In the genomic region with DNA sequence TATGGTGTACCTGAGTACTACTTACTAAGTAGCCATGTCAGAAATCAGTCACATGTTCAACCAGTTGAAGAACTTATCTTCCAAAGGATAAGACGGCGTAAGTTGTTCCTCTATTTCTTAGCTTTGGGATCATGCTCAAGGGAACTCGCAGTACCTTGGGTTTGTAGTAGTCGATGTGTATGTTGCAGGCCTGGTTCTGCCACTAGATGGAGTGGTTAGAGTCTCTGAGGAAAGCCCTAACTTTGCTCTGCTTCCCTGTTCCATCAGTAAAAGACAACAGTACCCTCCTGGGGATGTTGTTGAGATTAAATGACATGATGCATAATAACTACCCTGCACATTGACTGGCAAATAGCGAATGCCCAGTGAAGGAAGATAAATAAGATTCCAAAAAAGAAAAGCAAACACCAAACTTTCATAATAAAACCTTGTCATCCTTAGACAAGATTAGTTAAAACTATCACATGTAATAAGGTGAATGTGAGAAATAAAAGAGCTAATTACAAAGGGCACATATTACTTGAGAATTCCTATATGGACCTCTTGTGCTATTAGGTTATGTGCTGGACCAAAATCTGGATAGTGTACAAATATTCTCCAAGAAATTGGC, we compare ENCODE assay signal across 8 cellular contexts.
DNase-seq lines count a peak whose midpoint lies in the region; ATAC-seq, FAIRE-seq and TF ChIP-seq lines count a peak whose summit lies in the region.

No MANE protein-coding gene starts in this region.

- no peak for ATAC-seq in HG03442 (IDR thresholded peaks at IDR 0.05; ENCODE audit: unreplicated experiment)
- no peak for ATAC-seq in HG02981 (IDR thresholded peaks at IDR 0.05; ENCODE audit: unreplicated experiment)
- no peak for ATAC-seq in stimulated activated naive B cell treated with anti-CD40 and anti-IgM and Interleukin-4, amounts not matched to agents 10 μg/mL and 1 μg/mL and 100 μg/mL, for 72 hours (replicated peaks)

- no peaks in the 10 kb centered on the region for H3K9me3 Mint-ChIP-seq in stimulated activated naive B cell treated with anti-CD40 and anti-IgM and Interleukin-4, amounts not matched to agents 10 μg/mL and 1 μg/mL and 100 μg/mL, for 72 hours

- no peaks in the 10 kb centered on the region for H3K4me1 Mint-ChIP-seq in stimulated activated naive B cell treated with anti-CD40 and anti-IgM and Interleukin-4, amounts not matched to agents 10 μg/mL and 1 μg/mL and 100 μg/mL, for 72 hours

- no peak for TF ChIP-seq POLR2A in H54 (IDR thresholded peaks at IDR 0.05; ENCODE audit: low read depth, low read length)

- no peak overlapping the region for H3K27ac Mint-ChIP-seq in stimulated activated naive B cell treated with anti-CD40 and anti-IgM and Interleukin-4, amounts not matched to agents 10 μg/mL and 1 μg/mL and 100 μg/mL, for 72 hours

- DNase-seq in Ammon's horn (ENCODE audit: low spot score) (peak; percentile 58), H54 (ENCODE audit: insufficient read length, low spot score) (peak; percentile 46), SK-MEL-5 (ENCODE audit: low read depth, low spot score) (peak; percentile 80), iPS-NIHi11 (ENCODE audit: low spot score) (peak; percentile 70)
- DNase-seq in activated naive CD4-positive, alpha-beta T cell treated with anti-CD3 and anti-CD28 coated beads, Interleukin-2, amount 50 U/mL, for 16 hours: no peak
- DNase-seq in stimulated activated naive B cell treated with anti-CD40 and anti-IgM and Interleukin-4, amounts not matched to agents 10 μg/mL and 1 μg/mL and 100 μg/mL, for 72 hours: no peak

- no peaks in the 10 kb centered on the region for H3K36me3 Mint-ChIP-seq in stimulated activated naive B cell treated with anti-CD40 and anti-IgM and Interleukin-4, amounts not matched to agents 10 μg/mL and 1 μg/mL and 100 μg/mL, for 72 hours

- in situ Hi-C loops in SK-MEL-5 (cut with HindIII; ENCODE audit: low pct_unique_long_range_greater_than_20kb, low sequenced_read_pairs): no loop called here

- peaks cover 0 to 5% of the 10 kb centered on the region in 2 donors for H3K27me3 Mint-ChIP-seq in stimulated activated naive B cell treated with anti-CD40 and anti-IgM and Interleukin-4, amounts not matched to agents 10 μg/mL and 1 μg/mL and 100 μg/mL, for 72 hours

- peak; percentile 58 for FAIRE-seq in H54 (lab: Jason Lieb, UNC)

- H3K4me3 Mint-ChIP-seq in stimulated activated naive B cell treated with anti-CD40 and anti-IgM and Interleukin-4, amounts not matched to agents 10 μg/mL and 1 μg/mL and 100 μg/mL, for 72 hours: no peak overlapping the region

Comparison
In these comparisons a context has a peak if more than half of its experiments do, and no peak if none do; other contexts are left out.
1. DNase-seq: peak in Ammon's horn (single experiment), H54 (single experiment), SK-MEL-5 (single experiment) and iPS-NIHi11 (single experiment); none in activated naive CD4-positive, alpha-beta T cell treated with anti-CD3 and anti-CD28 coated beads, Interleukin-2, amount 50 U/mL, for 16 hours (single experiment) and stimulated activated naive B cell treated with anti-CD40 and anti-IgM and Interleukin-4, amounts not matched to agents 10 μg/mL and 1 μg/mL and 100 μg/mL, for 72 hours (single experiment).